In the genomic region with DNA sequence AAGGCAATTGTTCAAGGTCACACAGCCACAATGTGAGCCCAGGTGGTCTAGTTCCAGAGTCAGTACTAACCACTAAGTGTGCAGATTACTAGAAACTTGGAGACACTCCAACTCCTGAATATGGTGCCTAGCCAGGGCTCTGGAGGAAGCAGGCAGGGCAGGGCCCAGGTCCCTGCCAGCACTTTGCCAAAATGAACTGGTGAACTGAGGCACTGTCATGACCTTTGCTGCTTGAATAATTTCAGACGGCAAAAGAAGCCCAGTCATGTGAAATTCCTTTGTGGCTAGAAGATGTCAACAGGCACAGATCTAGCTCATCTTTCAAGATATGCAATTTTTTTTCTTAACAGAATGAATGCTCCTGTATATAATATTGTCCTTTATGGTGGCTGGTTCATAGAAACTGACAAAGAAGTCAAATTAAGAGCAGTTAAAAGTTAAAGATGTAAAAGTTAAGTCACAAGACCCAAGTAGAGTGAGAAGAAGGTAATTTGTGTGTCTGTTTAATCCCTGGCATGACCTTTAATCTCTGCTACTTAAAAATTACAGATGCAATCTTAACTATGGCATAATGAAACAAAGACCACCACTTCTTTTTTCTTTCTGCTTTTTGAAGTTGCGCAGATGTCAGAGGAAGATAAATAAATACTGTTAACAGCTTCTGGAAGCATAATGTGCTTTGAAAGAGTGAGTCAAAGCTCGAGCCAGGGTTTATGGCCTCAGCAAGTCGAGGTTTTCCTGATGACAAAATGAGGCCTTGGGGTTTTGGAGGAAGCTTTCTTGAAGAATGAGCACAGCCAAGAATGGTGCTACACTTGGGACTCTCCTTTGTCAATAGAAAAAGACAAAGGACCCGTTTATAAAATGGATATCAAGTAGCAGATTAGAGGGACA, we compare ENCODE assay signal across 21 cellular contexts. TPM values are rescaled to one million over a fixed set of nuclear protein-coding genes. Genes with fewer than 3 reads are reported as not detected.
A peak's percentile ranks its signal among the peaks of the same experiment; 100 is the strongest.
DNase-seq lines count a peak whose midpoint lies in the region; ATAC-seq, FAIRE-seq and TF ChIP-seq lines count a peak whose summit lies in the region.
"Had no signal": no experiment of that assay in that cellular context is flagged by ENCODE, and none has a peak within 500 bp of the region (broad histone marks: within the 10 kb centered on the region; RNA-seq: fewer than 3 reads in every experiment).

No MANE protein-coding gene starts in this region.

- peaks cover 23% of the 10 kb centered on the region for H3K9me3 Mint-ChIP-seq in nephron progenitor cell
- H3K9me3 Mint-ChIP-seq: naive thymus-derived CD8-positive, alpha-beta T cell had no signal

- peaks cover 38% of the 10 kb centered on the region for H3K4me1 Mint-ChIP-seq in nephron progenitor cell

- ATAC-seq in left ventricle myocardium superior (peak; percentile 57), HG03520 (IDR thresholded peaks at IDR 0.05; ENCODE audit: unreplicated experiment) (no peak)
- ATAC-seq: esophagus mucosa; naive thymus-derived CD8-positive, alpha-beta T cell had no signal

- H3K27me3 Mint-ChIP-seq in nephron progenitor cell (ENCODE audit: low read depth, poor library complexity): peaks cover 12% of the 10 kb centered on the region
- H3K27me3 Mint-ChIP-seq: progenitor cell of endocrine pancreas had no signal

- H3K27me3 ChIP-seq in left ventricle myocardium inferior (ENCODE audit: low read depth): no peaks in the 10 kb centered on the region
- H3K27me3 ChIP-seq: spleen had no signal

- intact Hi-C loops in left ventricle myocardium superior (cut with micrococcal nuclease) (no loop called here), left ventricle myocardium inferior (cut with micrococcal nuclease) (no loop called here)

- DNase-seq in left ventricle myocardium superior (no peak), left ventricle myocardium inferior (no peak), amniotic epithelial cell (ENCODE audit: low read depth) (peak; percentile 72), kidney tubule cell (ENCODE audit: low spot score) (peak; percentile 56), urothelium cell line (ENCODE audit: low spot score) (peak; percentile 12), nephron progenitor cell (no peak), NCI-H1694 treated with DMSO at 0.1 percent for 48 hours (lab: John Stamatoyannopoulos, UW) (no peak)
- DNase-seq: activated CD4-positive, alpha-beta T cell treated with anti-CD3 and anti-CD28 coated beads, Interleukin-2, amount 50 U/mL, for 4 hours; activated gamma-delta T cell; amniotic stem cell; central memory CD4-positive, alpha-beta T cell; head of caudate nucleus; KG1; naive thymus-derived CD8-positive, alpha-beta T cell; NCI-H1092 treated with DMSO at 0.1 percent for 48 hours; NCI-H526; spleen had no signal

- H3K9me3 ChIP-seq in left ventricle myocardium inferior (replicated peaks): no peaks in the 10 kb centered on the region

- no peak overlapping the region for H3K4me3 Mint-ChIP-seq in nephron progenitor cell
- H3K4me3 Mint-ChIP-seq: naive thymus-derived CD8-positive, alpha-beta T cell had no signal

- no peak for FAIRE-seq in urothelium cell line (lab: Jason Lieb, UNC)

- H3K4me1 ChIP-seq in left ventricle myocardium inferior: peaks cover 3% of the 10 kb centered on the region
- H3K4me1 ChIP-seq: spleen had no signal

- H3K27ac ChIP-seq in left ventricle myocardium inferior (replicated peaks): no peak overlapping the region
- H3K27ac ChIP-seq: spleen, VCaP had no signal

- no peak for TF ChIP-seq CTCF in left ventricle myocardium inferior (IDR thresholded peaks at IDR 0.05; ENCODE audit: borderline replicate concordance)
- no peak for TF ChIP-seq CTCF in nephron progenitor cell (IDR thresholded peaks at IDR 0.05)

- no peak overlapping the region for H3K27ac Mint-ChIP-seq in nephron progenitor cell
- H3K27ac Mint-ChIP-seq: naive thymus-derived CD8-positive, alpha-beta T cell; progenitor cell of endocrine pancreas had no signal

- H3K36me3 ChIP-seq in left ventricle myocardium inferior: no peaks in the 10 kb centered on the region
- H3K36me3 ChIP-seq: spleen had no signal

- H3K36me3 Mint-ChIP-seq in nephron progenitor cell (ENCODE audit: low read depth): peaks cover 12% of the 10 kb centered on the region
- H3K36me3 Mint-ChIP-seq: naive thymus-derived CD8-positive, alpha-beta T cell had no signal

- H3K4me3 ChIP-seq in left ventricle myocardium inferior: no peak overlapping the region
- H3K4me3 ChIP-seq: spleen had no signal

RNA-seq across cellular contexts. Expression of a gene that starts 54.1 kb away (rescaled TPM):
- total RNA-seq in left ventricle myocardium superior (14.2 TPM), left ventricle myocardium inferior (16.2 TPM)
- total RNA-seq: naive thymus-derived CD8-positive, alpha-beta T cell had no signal

Comparison
In these comparisons a context has a peak if more than half of its experiments do, and no peak if none do; other contexts are left out.
1. DNase-seq: peak in amniotic epithelial cell (single experiment), kidney tubule cell (single experiment) and urothelium cell line (single experiment); none in left ventricle myocardium superior (single experiment), left ventricle myocardium inferior (single experiment), nephron progenitor cell (single experiment) and NCI-H1694 treated with DMSO at 0.1 percent for 48 hours (single experiment).